Comparison of ENCODE assay signal across 1 cellular context in genomic region chr10:30270247-30270646, GRCh38.
TF ChIP-seq lines count a peak whose summit lies in the region.

No MANE protein-coding gene starts in this region.

TF ChIP-seq in SK-N-SH, 30 proteins besides CTCF, POLR2A, EP300 and RAD21 (continued from another document):
- TF ChIP-seq REST (IDR thresholded peaks at IDR 0.05; ENCODE audit: low read depth, low read length), result no peak
TF ChIP-seq in SK-N-SH: peak in this region for 0.
